Comparison of ENCODE assay signal across 14 cellular contexts in the genomic region with DNA sequence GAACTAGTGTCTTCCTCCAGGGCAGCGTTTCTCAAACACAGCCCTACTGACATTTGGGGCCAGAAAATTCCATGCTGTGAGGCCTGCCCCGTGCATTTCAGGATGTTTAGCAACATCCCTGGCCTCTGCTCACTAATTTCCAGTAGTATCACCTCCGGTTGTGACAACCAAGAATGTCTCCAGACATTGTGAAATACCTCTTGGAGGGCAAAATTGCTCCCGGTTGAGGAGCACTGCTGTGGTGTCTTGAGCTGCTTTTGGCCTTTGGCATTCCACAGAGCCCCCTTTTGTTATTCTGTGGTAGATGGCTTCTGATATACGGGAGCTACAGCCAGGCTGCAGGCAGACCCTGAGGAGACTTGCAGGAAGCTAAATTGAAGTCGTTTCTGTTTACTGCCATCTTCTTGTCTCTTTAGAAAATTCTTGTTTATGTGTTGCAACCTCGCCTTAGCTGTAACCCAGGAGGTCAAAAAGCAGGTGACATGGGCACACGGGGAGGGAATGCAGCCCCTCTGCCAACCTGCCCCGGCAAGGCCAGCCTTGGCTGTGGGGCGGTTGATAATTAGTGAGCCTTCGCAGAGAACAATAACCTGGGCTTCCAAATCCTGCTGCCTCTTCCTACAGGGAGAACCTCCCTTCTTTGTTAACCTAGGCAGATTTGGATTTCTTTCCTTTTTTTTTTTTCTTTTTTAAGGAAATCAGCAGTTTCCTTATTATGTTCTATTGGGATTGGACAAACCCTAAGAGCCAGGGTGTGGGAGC.
DNase-seq lines count a peak whose midpoint lies in the region; ATAC-seq and TF ChIP-seq lines count a peak whose summit lies in the region.
"Had no signal": no experiment of that assay in that cellular context is flagged by ENCODE, and none has a peak within 500 bp of the region (broad histone marks: within the 10 kb centered on the region; RNA-seq: fewer than 3 reads in every experiment).

No MANE protein-coding gene starts in this region.

- H3K4me3 Mint-ChIP-seq in chondrocyte (ENCODE audit: unreplicated experiment): peak overlapping the region; percentile 20
- H3K4me3 Mint-ChIP-seq: CD8-positive, alpha-beta memory T cell; dendritic cell treated with granulocyte-macrophage colony-stimulating factor and Interleukin-4, amounts not matched to agents 40 ng/mL and 50 ng/mL, for 4 days had no signal

- ATAC-seq in HG03097 (IDR thresholded peaks at IDR 0.05; ENCODE audit: low FRiP score, unreplicated experiment): no peak

- no peaks in the 10 kb centered on the region for H3K27me3 ChIP-seq in mesenchymal stem cell (ENCODE audit: control insufficient read depth in 1 of 2, insufficient read depth in 1 of 2, low read length in 2 of 2)
- H3K27me3 ChIP-seq: testis had no signal

- H2BK5ac ChIP-seq in mesenchymal stem cell (ENCODE audit: low read depth, low read length, poor library complexity, severe bottlenecking): no peak overlapping the region

- no peak overlapping the region for H3K4me2 ChIP-seq in mesenchymal stem cell (ENCODE audit: low read length, poor library complexity, severe bottlenecking)

- H3K36me3 Mint-ChIP-seq in chondrocyte (ENCODE audit: low read depth): no peaks in the 10 kb centered on the region

- H3K9me3 ChIP-seq in mesenchymal stem cell (ENCODE audit: control insufficient read depth, low read length): no peaks in the 10 kb centered on the region
- H3K9me3 ChIP-seq: MG63, testis had no signal

- no peaks in the 10 kb centered on the region for H3K36me3 ChIP-seq in mesenchymal stem cell (ENCODE audit: control insufficient read depth in 1 of 2, insufficient read depth in 2 of 2, low read depth in 1 of 2, low read length in 2 of 2)
- H3K36me3 ChIP-seq: MG63 had no signal

- no peaks in the 10 kb centered on the region for H3K9me3 Mint-ChIP-seq in chondrocyte (ENCODE audit: low read depth)
- H3K9me3 Mint-ChIP-seq: dendritic cell treated with granulocyte-macrophage colony-stimulating factor and Interleukin-4, amounts not matched to agents 40 ng/mL and 50 ng/mL, for 4 days had no signal

- H2BK15ac ChIP-seq in mesenchymal stem cell (ENCODE audit: low read depth, poor library complexity, severe bottlenecking): peak overlapping the region; percentile 55

- H3K4me3 ChIP-seq in mesenchymal stem cell (ENCODE audit: insufficient read depth in 1 of 2, low read depth in 1 of 2, low read length in 2 of 2): no peak overlapping the region
- H3K4me3 ChIP-seq: MG63, testis had no signal

- H3K4me1 ChIP-seq in mesenchymal stem cell (ENCODE audit: control insufficient read depth, insufficient read depth, low read depth, low read length): peaks cover 15% of the 10 kb centered on the region
- H3K4me1 ChIP-seq: testis had no signal

- H3K79me1 ChIP-seq in mesenchymal stem cell (replicated peaks; ENCODE audit: low read length, poor library complexity, severe bottlenecking): no peaks in the 10 kb centered on the region

- peak overlapping the region; percentile 34 for H3K9ac ChIP-seq in mesenchymal stem cell (ENCODE audit: low read length)

- TF ChIP-seq CTCF in chondrocyte (IDR thresholded peaks at IDR 0.05): no peak

- peak overlapping the region; percentile 93 for H4K8ac ChIP-seq in mesenchymal stem cell (ENCODE audit: low read length)

- H2AFZ ChIP-seq in mesenchymal stem cell (ENCODE audit: low read depth, low read length): no peak overlapping the region

- 23% methylated on average over 11 of the region's 11 CpGs for WGBS in mesenchymal stem cell

- H2AK5ac ChIP-seq in mesenchymal stem cell (ENCODE audit: low read length, severe bottlenecking): no peak overlapping the region

- H2BK120ac ChIP-seq in mesenchymal stem cell (ENCODE audit: low read depth, low read length): peak overlapping the region; percentile 12

- no peak overlapping the region for H3K23ac ChIP-seq in mesenchymal stem cell (ENCODE audit: low read length in 2 of 2)

- DNase-seq in GM03348 (ENCODE audit: low spot score) (peak; percentile 53), NCI-H226 (peak; percentile 70), chondrocyte (ENCODE audit: low spot score) (no peak), mesenchymal stem cell (peak; percentile 72), Ammon's horn (ENCODE audit: low spot score) (no peak), amniotic stem cell (lab: John Stamatoyannopoulos, UW) (no peak)
- no peak for DNase-seq in stimulated activated CD4-positive, alpha-beta T cell treated with anti-CD3 and anti-CD28 coated beads, Interleukin-4, amount 100 ng/mL, for 24 hours
- DNase-seq: CD8-positive, alpha-beta memory T cell; head of caudate nucleus; RPMI8226; testis had no signal

- peak overlapping the region; percentile 81 for H4K91ac ChIP-seq in mesenchymal stem cell (ENCODE audit: low read length)

- H3K18ac ChIP-seq in mesenchymal stem cell (ENCODE audit: low read depth in 1 of 2, low read length in 2 of 2): peak overlapping the region; percentile 84 to 92

- no peak overlapping the region for H3K27ac ChIP-seq in mesenchymal stem cell (ENCODE audit: low read length, poor library complexity, severe bottlenecking)
- H3K27ac ChIP-seq: testis had no signal

- peak overlapping the region; percentile 34 to 91 for H2BK12ac ChIP-seq in mesenchymal stem cell (ENCODE audit: low read length in 2 of 2)

- H3K14ac ChIP-seq in mesenchymal stem cell (ENCODE audit: low read length in 2 of 2): no peak overlapping the region

- H3K27ac Mint-ChIP-seq in chondrocyte (ENCODE audit: unreplicated experiment): peak overlapping the region; percentile 96
- H3K27ac Mint-ChIP-seq: dendritic cell treated with granulocyte-macrophage colony-stimulating factor and Interleukin-4, amounts not matched to agents 40 ng/mL and 50 ng/mL, for 4 days had no signal

- H3K4ac ChIP-seq in mesenchymal stem cell (ENCODE audit: low read depth in 1 of 2, low read length in 2 of 2): peak overlapping the region; percentile 52 to 59

- no peaks in the 10 kb centered on the region for H3K27me3 Mint-ChIP-seq in chondrocyte (ENCODE audit: low read depth)

- peaks cover 80% of the 10 kb centered on the region for H3K4me1 Mint-ChIP-seq in chondrocyte (ENCODE audit: low read depth)
- H3K4me1 Mint-ChIP-seq: CD8-positive, alpha-beta memory T cell had no signal

Comparison
In these comparisons a context has a peak if more than half of its experiments do, and no peak if none do; other contexts are left out.
1. DNase-seq: peak in GM03348 (single experiment), NCI-H226 (single experiment) and mesenchymal stem cell (single experiment); none in chondrocyte (single experiment), stimulated activated CD4-positive, alpha-beta T cell treated with anti-CD3 and anti-CD28 coated beads, Interleukin-4, amount 100 ng/mL, for 24 hours (single experiment), Ammon's horn (single experiment) and amniotic stem cell (single experiment).